8 cellular contexts compared by ENCODE assay signal in the genomic region with DNA sequence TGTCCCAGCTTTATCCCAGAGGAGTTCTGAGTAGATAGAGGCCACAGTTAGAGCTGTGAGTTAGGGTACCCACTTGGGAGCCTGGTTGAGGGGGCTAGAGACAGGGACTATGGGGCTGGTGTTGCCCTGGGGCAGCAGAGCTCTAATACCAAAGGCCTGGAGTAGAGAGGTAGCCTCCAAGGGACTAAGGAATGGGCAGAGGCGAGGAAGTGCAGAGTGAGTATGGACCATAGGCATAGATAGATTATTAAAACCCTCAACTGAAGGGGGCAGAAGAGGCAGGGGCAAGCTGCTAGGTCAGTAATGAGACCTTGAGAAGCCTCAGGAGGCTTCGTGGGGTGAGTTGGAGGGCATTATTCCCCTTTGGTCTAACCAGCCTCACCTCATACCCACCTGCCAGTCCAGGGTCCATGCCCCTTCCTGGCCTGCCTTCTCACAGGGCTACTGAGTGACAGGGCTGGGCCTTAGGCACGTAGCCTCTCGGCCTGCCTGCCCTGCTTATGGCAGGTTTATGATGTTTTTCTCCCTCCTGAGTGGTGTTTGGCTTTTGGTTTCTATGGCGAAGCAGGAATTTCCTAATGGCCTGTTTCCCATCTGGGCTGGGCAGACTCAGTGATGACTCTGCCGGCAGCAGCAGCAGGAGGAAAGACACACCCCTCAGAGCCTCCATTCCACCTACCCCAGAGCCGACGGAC. TPM values are rescaled to one million over a fixed set of nuclear protein-coding genes. Genes with fewer than 3 reads are reported as not detected.
A peak's percentile ranks its signal among the peaks of the same experiment; 100 is the strongest.
DNase-seq lines count a peak whose midpoint lies in the region; ATAC-seq, FAIRE-seq and TF ChIP-seq lines count a peak whose summit lies in the region.

No MANE protein-coding gene starts in this region.

- H3K4me3 ChIP-seq in keratinocyte (ENCODE audit: control insufficient read depth in 2 of 3, extremely low read depth in 1 of 3, insufficient read depth in 2 of 3, low read depth in 1 of 3, low read length in 3 of 3), result no peak overlapping the region

- no peaks in the 10 kb centered on the region for H3K9me3 Mint-ChIP-seq in stimulated activated effector memory CD8-positive, alpha-beta T cell treated with anti-CD3 and anti-CD28 coated beads, Interleukin-12 subunit alpha, Interleukin-12 subunit beta, amount 100 ng/mL, for 72 hours

- peak; percentile 90 for FAIRE-seq in keratinocyte (lab: Jason Lieb, UNC)

- peaks cover 14% of the 10 kb centered on the region for H3K79me2 ChIP-seq in keratinocyte (ENCODE audit: control insufficient read depth, insufficient read depth, low read length)

- dilution Hi-C loops in keratinocyte (cut with MboI; ENCODE audit: extremely low pct_ligation_motif_present, low sequenced_read_pairs), result no loop called here

- peak in 2 of 3 experiments; percentile 16 to 21 for TF ChIP-seq CTCF in keratinocyte (optimal IDR thresholded peaks at IDR 0.05 in 1 of 3, IDR thresholded peaks at IDR 0.05 in 1 of 3, conservative IDR thresholded peaks at IDR 0.05 in 1 of 3; ENCODE audit: extremely low read depth in 1 of 3, insufficient read depth in 2 of 3, low read length in 3 of 3)

- DNase-seq in HEK293T (ENCODE audit: extremely low spot score) (no peak), astrocyte of the hippocampus (ENCODE audit: low read depth, low spot score) (peak; percentile 96), keratinocyte (ENCODE audit: low read depth, low spot score) (no peak), Kasumi-1 (lab: John Stamatoyannopoulos, UW) (no peak), iPS-NIHi11 (ENCODE audit: low spot score) (no peak), NCI-H1092 treated with DMSO at 0.1 percent for 48 hours (lab: John Stamatoyannopoulos, UW) (no peak)
- DNase-seq in stimulated activated effector memory CD8-positive, alpha-beta T cell treated with anti-CD3 and anti-CD28 coated beads, Interleukin-12 subunit alpha, Interleukin-12 subunit beta, amount 100 ng/mL, for 72 hours (ENCODE audit: low spot score in 2 of 2), result peak in 1 of 2 donors; percentile 39

- peak overlapping the region; percentile 78 for H3K27ac ChIP-seq in keratinocyte (ENCODE audit: control insufficient read depth, insufficient read depth, low read length)

- H3K4me2 ChIP-seq in keratinocyte (ENCODE audit: control insufficient read depth, extremely low read depth, insufficient read depth, low read depth, low read length), result peak overlapping the region; percentile 38

- peak overlapping the region; percentile 53 for H3K9ac ChIP-seq in keratinocyte (ENCODE audit: control insufficient read depth, extremely low read depth, insufficient read depth, low read length)

- ATAC-seq in stimulated activated effector memory CD8-positive, alpha-beta T cell treated with anti-CD3 and anti-CD28 coated beads, Interleukin-12 subunit alpha, Interleukin-12 subunit beta, amount 100 ng/mL, for 72 hours, result no peak
- no peak for ATAC-seq in HG03342 (IDR thresholded peaks at IDR 0.05; ENCODE audit: unreplicated experiment)

- H3K4me1 Mint-ChIP-seq in stimulated activated effector memory CD8-positive, alpha-beta T cell treated with anti-CD3 and anti-CD28 coated beads, Interleukin-12 subunit alpha, Interleukin-12 subunit beta, amount 100 ng/mL, for 72 hours, result peaks cover 44% of the 10 kb centered on the region

- H3K4me1 ChIP-seq in keratinocyte (ENCODE audit: control insufficient read depth, extremely low read depth, insufficient read depth, low read length), result peaks cover 33% of the 10 kb centered on the region

- POLR2A ChIA-PET in HEK293T (lab: Yijun Ruan, JAX), result interaction anchor here (1.0 to 3.5 kb wide), 2 partner anchors 28 kb away, joined by 3 to 19 read pairs; a partner anchor contains a TSS

- no peak overlapping the region for H2AFZ ChIP-seq in keratinocyte (ENCODE audit: control insufficient read depth, low read length)

- peak overlapping the region; percentile 44 for H3K27ac Mint-ChIP-seq in stimulated activated effector memory CD8-positive, alpha-beta T cell treated with anti-CD3 and anti-CD28 coated beads, Interleukin-12 subunit alpha, Interleukin-12 subunit beta, amount 100 ng/mL, for 72 hours

- no peaks in the 10 kb centered on the region for H3K27me3 ChIP-seq in keratinocyte (ENCODE audit: control insufficient read depth, extremely low read depth, insufficient read depth, low read length)

- H3K36me3 Mint-ChIP-seq in stimulated activated effector memory CD8-positive, alpha-beta T cell treated with anti-CD3 and anti-CD28 coated beads, Interleukin-12 subunit alpha, Interleukin-12 subunit beta, amount 100 ng/mL, for 72 hours, result no peaks in the 10 kb centered on the region

- no peaks in the 10 kb centered on the region for H3K9me3 ChIP-seq in keratinocyte (ENCODE audit: control insufficient read depth, low read depth, low read length)

- H4K20me1 ChIP-seq in keratinocyte (ENCODE audit: control insufficient read depth, extremely low read depth, insufficient read depth, low read length), result peaks cover 2% of the 10 kb centered on the region

- peaks cover 47 to 52% of the 10 kb centered on the region in 2 experiments for H3K36me3 ChIP-seq in keratinocyte (ENCODE audit: control insufficient read depth in 2 of 2, extremely low read depth in 1 of 2, insufficient read depth in 2 of 2, low read length in 2 of 2)

- CTCF ChIA-PET in HEK293T (lab: Yijun Ruan, JAX), result interaction anchor here (1.2 kb wide), 1 partner anchor 10 kb away, joined by 3 read pairs; no protein-coding TSS in a partner anchor

- H3K4me3 Mint-ChIP-seq in stimulated activated effector memory CD8-positive, alpha-beta T cell treated with anti-CD3 and anti-CD28 coated beads, Interleukin-12 subunit alpha, Interleukin-12 subunit beta, amount 100 ng/mL, for 72 hours, result no peak overlapping the region

- peaks cover 5% of the 10 kb centered on the region for H3K9me1 ChIP-seq in keratinocyte (ENCODE audit: control insufficient read depth, extremely low read depth, insufficient read depth, low read length)

TF ChIP-seq in HEK293T, 16 proteins besides CTCF, POLR2A, EP300 and RAD21:
- TF ChIP-seq TARDBP (IDR thresholded peaks at IDR 0.05), result no peak
- TF ChIP-seq, protein P1, sequence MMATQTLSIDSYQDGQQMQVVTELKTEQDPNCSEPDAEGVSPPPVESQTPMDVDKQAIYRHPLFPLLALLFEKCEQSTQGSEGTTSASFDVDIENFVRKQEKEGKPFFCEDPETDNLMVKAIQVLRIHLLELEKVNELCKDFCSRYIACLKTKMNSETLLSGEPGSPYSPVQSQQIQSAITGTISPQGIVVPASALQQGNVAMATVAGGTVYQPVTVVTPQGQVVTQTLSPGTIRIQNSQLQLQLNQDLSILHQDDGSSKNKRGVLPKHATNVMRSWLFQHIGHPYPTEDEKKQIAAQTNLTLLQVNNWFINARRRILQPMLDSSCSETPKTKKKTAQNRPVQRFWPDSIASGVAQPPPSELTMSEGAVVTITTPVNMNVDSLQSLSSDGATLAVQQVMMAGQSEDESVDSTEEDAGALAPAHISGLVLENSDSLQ (IDR thresholded peaks at IDR 0.05), result peak; percentile 80

RNA-seq across cellular contexts. Expression of a gene that starts 8.0 kb away (rescaled TPM):
- 38.3 to 81.8 TPM (median 79.3 TPM) in 3 replicates for polyA plus RNA-seq in keratinocyte
- polyA plus RNA-seq in keratinocyte (2011; ENCODE audit: low read depth), result 25.2 TPM
- 78.0 and 173 TPM in 2 replicates for polyA plus RNA-seq in keratinocyte (2011; cell fraction: cytosol; rRNA removed)
- polyA plus RNA-seq in keratinocyte (2011; cell fraction: nucleus; rRNA removed), result 81.9 and 115 TPM in 2 replicates
- 50.9 and 113 TPM in 2 replicates for polyA plus RNA-seq in keratinocyte (2012; ENCODE audit: low replicate concordance)
- 44.2 to 86.3 TPM (median 59.6 TPM) in 3 replicates for polyA minus RNA-seq in keratinocyte
- 134 TPM for polyA minus RNA-seq in keratinocyte (2011; cell fraction: cytosol; rRNA and poly(A)+ RNA removed)
- polyA minus RNA-seq in keratinocyte (2011; cell fraction: nucleus; rRNA and poly(A)+ RNA removed), result 36.9 and 40.3 TPM in 2 replicates

RNA-seq across cellular contexts. Expression of a gene that starts 28.7 kb away (rescaled TPM):
- polyA plus RNA-seq in keratinocyte, result 1.00 to 1.5 TPM (median 1.4 TPM) in 3 replicates
- polyA plus RNA-seq in keratinocyte (2011; ENCODE audit: low read depth), result not detected
- 0.68 and 0.78 TPM in 2 replicates for polyA plus RNA-seq in keratinocyte (2011; cell fraction: cytosol; rRNA removed)
- polyA plus RNA-seq in keratinocyte (2011; cell fraction: nucleus; rRNA removed), result 1.9 and 2.2 TPM in 2 replicates
- polyA plus RNA-seq in keratinocyte (2012; ENCODE audit: low replicate concordance), result 0.23 and 0.76 TPM in 2 replicates
- 1.6 to 1.9 TPM (median 1.7 TPM) in 3 replicates for polyA minus RNA-seq in keratinocyte
- polyA minus RNA-seq in keratinocyte (2011; cell fraction: cytosol; rRNA and poly(A)+ RNA removed), result not detected
- polyA minus RNA-seq in keratinocyte (2011; cell fraction: nucleus; rRNA and poly(A)+ RNA removed), result 0.95 and 1.1 TPM in 2 replicates

RNA-seq across cellular contexts. Expression of a gene that starts 37.8 kb away (rescaled TPM):
- 93.6 to 158 TPM (median 112 TPM) in 3 replicates for polyA plus RNA-seq in keratinocyte
- polyA plus RNA-seq in keratinocyte (2011; ENCODE audit: low read depth), result 34.6 TPM
- polyA plus RNA-seq in keratinocyte (2011; cell fraction: cytosol; rRNA removed), result 55.1 and 60.5 TPM in 2 replicates
- 276 and 293 TPM in 2 replicates for polyA plus RNA-seq in keratinocyte (2011; cell fraction: nucleus; rRNA removed)
- 64.5 and 83.7 TPM in 2 replicates for polyA plus RNA-seq in keratinocyte (2012; ENCODE audit: low replicate concordance)
- polyA minus RNA-seq in keratinocyte, result 128 to 202 TPM (median 140 TPM) in 3 replicates
- 61.6 TPM for polyA minus RNA-seq in keratinocyte (2011; cell fraction: cytosol; rRNA and poly(A)+ RNA removed)
- 165 and 259 TPM in 2 replicates for polyA minus RNA-seq in keratinocyte (2011; cell fraction: nucleus; rRNA and poly(A)+ RNA removed)
